In the genomic region with DNA sequence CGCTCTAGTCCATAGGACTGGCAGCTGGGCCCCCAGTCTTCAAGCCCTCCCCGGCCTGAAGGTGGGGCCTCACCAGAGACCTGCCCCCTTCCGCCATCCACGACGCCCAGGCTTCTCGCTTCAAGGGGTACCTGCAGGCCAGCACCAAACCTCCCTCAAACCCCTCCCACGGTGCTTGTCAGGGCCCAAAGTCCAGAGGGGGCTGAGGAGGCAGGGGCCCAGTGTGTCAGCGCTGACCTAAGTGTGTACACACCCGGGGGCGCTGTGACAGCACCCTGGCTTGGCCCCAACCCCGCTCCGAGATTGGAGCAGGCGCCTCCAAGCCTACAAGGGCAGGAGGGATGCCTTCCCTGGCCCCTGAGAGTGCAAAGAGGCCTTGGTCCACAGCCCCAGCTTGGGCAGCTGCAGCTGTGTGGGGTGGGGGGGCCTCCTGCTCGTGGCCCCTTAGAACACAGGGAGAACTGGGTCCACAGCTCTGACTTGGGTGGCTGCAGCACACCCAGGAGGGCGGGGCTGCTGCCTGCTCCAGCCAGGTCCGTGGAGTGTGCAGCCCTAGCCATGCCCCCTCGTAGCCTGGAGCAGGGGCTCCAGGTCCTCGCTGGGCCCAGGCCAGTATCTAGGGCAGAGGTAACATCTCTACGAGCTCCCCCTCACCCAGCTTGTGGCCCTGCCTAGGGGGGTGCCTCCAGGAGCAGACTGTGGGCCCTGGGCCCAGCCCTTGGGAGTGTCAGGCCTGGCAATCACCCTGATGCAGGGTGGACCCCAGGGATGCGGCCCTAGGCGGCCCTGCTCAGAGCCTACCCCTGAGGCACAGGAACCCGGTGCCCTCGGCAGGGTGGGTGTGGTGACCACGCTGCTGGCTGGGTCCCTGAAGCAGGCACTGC, we compare ENCODE assay signal across 1 cellular context.
TF ChIP-seq lines count a peak whose summit lies in the region.

No MANE protein-coding gene starts in this region.

TF ChIP-seq in HepG2, 621 proteins besides CTCF, POLR2A, EP300 and RAD21 (continued from another document and continues in another):
- no peak for TF ChIP-seq TRIM22 (IDR thresholded peaks at IDR 0.05)
- TF ChIP-seq, protein P1, sequence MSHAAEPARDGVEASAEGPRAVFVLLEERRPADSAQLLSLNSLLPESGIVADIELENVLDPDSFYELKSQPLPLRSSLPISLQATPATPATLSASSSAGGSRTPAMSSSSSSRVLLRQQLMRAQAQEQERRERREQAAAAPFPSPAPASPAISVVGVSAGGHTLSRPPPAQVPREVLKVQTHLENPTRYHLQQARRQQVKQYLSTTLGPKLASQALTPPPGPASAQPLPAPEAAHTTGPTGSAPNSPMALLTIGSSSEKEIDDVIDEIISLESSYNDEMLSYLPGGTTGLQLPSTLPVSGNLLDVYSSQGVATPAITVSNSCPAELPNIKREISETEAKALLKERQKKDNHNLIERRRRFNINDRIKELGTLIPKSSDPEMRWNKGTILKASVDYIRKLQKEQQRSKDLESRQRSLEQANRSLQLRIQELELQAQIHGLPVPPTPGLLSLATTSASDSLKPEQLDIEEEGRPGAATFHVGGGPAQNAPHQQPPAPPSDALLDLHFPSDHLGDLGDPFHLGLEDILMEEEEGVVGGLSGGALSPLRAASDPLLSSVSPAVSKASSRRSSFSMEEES (CRISPR knock-in tag; IDR thresholded peaks at IDR 0.05) = 0 out of 2 replicates have a peak, but pooled peaks have one; percentile 24
- no peak for TF ChIP-seq TCF7 (IDR thresholded peaks at IDR 0.05; ENCODE audit: low read depth)
- peak; percentile 43; the same call in 1 of the 2 replicates for TF ChIP-seq ZFP90 (CRISPR knock-in tag; IDR thresholded peaks at IDR 0.05; ENCODE audit: borderline replicate concordance)
- peak; percentile 92 for TF ChIP-seq FOXA3 (CRISPR knock-in tag; IDR thresholded peaks at IDR 0.05)
- TF ChIP-seq ZNF350 (CRISPR knock-in tag; IDR thresholded peaks at IDR 0.05; ENCODE audit: borderline replicate concordance, low read depth) = peak; percentile 90; the same call in 1 of the 2 replicates
- TF ChIP-seq, protein P2, sequence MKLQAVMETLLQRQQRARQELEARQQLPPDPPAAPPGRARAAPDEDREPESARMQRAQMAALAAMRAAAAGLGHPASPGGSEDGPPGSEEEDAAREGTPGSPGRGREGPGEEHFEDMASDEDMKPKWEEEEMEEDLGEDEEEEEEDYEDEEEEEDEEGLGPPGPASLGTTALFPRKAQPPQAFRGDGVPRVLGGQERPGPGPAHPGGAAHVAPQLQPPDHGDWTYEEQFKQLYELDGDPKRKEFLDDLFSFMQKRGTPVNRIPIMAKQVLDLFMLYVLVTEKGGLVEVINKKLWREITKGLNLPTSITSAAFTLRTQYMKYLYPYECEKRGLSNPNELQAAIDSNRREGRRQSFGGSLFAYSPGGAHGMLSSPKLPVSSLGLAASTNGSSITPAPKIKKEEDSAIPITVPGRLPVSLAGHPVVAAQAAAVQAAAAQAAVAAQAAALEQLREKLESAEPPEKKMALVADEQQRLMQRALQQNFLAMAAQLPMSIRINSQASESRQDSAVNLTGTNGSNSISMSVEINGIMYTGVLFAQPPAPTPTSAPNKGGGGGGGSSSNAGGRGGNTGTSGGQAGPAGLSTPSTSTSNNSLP (IDR thresholded peaks at IDR 0.05; ENCODE audit: low read depth, low read length) = no peak
- no peak for TF ChIP-seq MLLT10 (CRISPR knock-in tag; IDR thresholded peaks at IDR 0.05)
- TF ChIP-seq ZFAT (CRISPR knock-in tag; conservative IDR thresholded peaks at IDR 0.05) = no peak
- no peak for TF ChIP-seq E2F2 (CRISPR knock-in tag; IDR thresholded peaks at IDR 0.05; ENCODE audit: borderline replicate concordance)
- 0 out of 2 replicates have a peak, but pooled peaks have one; percentile 58 for TF ChIP-seq GLI4 (CRISPR knock-in tag; IDR thresholded peaks at IDR 0.05; ENCODE audit: borderline replicate concordance)
- no peak for TF ChIP-seq TSC22D2 (CRISPR knock-in tag; IDR thresholded peaks at IDR 0.05; ENCODE audit: borderline replicate concordance)
- no peak for TF ChIP-seq SNAPC4 (CRISPR knock-in tag; IDR thresholded peaks at IDR 0.05)
- TF ChIP-seq MAFG (CRISPR knock-in tag; IDR thresholded peaks at IDR 0.05) = no peak
- TF ChIP-seq ZBTB39 (CRISPR knock-in tag; IDR thresholded peaks at IDR 0.05) = no peak; the same call in 1 of the 2 replicates
- TF ChIP-seq HDAC2 (CRISPR knock-in tag; IDR thresholded peaks at IDR 0.05) = peak; percentile 85
- TF ChIP-seq, protein P3, sequence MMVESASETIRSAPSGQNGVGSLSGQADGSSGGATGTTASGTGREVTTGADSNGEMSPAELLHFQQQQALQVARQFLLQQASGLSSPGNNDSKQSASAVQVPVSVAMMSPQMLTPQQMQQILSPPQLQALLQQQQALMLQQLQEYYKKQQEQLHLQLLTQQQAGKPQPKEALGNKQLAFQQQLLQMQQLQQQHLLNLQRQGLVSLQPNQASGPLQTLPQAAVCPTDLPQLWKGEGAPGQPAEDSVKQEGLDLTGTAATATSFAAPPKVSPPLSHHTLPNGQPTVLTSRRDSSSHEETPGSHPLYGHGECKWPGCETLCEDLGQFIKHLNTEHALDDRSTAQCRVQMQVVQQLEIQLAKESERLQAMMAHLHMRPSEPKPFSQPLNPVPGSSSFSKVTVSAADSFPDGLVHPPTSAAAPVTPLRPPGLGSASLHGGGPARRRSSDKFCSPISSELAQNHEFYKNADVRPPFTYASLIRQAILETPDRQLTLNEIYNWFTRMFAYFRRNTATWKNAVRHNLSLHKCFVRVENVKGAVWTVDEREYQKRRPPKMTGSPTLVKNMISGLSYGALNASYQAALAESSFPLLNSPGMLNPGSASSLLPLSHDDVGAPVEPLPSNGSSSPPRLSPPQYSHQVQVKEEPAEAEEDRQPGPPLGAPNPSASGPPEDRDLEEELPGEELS (CRISPR knock-in tag; IDR thresholded peaks at IDR 0.05) = peak; percentile 83
- no peak for TF ChIP-seq MYNN (CRISPR knock-in tag; IDR thresholded peaks at IDR 0.05; ENCODE audit: low read depth)
- TF ChIP-seq CAMTA2 (CRISPR knock-in tag; IDR thresholded peaks at IDR 0.05; ENCODE audit: borderline replicate concordance) = peak; percentile 66; the same call in 1 of the 2 replicates
- no peak for TF ChIP-seq NFYC (CRISPR knock-in tag; IDR thresholded peaks at IDR 0.05)
- no peak for TF ChIP-seq CENPT (CRISPR knock-in tag; IDR thresholded peaks at IDR 0.05; ENCODE audit: low read depth)
- no peak for TF ChIP-seq AKNA (CRISPR knock-in tag; IDR thresholded peaks at IDR 0.05; ENCODE audit: borderline replicate concordance)
- TF ChIP-seq SP140L (CRISPR knock-in tag; IDR thresholded peaks at IDR 0.05; ENCODE audit: borderline replicate concordance) = no peak
- TF ChIP-seq ZNF841 (CRISPR knock-in tag; IDR thresholded peaks at IDR 0.05; ENCODE audit: borderline replicate concordance) = no peak
- no peak for TF ChIP-seq NKX3-1 (CRISPR knock-in tag; IDR thresholded peaks at IDR 0.05)
- TF ChIP-seq, protein P4, sequence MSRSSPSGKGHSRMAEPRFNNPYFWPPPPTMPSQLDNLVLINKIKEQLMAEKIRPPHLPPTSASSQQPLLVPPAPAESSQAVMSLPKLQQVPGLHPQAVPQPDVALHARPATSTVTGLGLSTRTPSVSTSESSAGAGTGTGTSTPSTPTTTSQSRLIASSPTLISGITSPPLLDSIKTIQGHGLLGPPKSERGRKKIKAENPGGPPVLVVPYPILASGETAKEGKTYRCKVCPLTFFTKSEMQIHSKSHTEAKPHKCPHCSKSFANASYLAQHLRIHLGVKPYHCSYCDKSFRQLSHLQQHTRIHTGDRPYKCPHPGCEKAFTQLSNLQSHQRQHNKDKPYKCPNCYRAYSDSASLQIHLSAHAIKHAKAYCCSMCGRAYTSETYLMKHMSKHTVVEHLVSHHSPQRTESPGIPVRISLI (CRISPR knock-in tag; IDR thresholded peaks at IDR 0.05; ENCODE audit: borderline replicate concordance) = no peak; the same call in 1 of the 2 replicates
- TF ChIP-seq ATRX (CRISPR knock-in tag; IDR thresholded peaks at IDR 0.05; ENCODE audit: borderline replicate concordance) = no peak
